21 cellular contexts compared by ENCODE assay signal in the genomic region with DNA sequence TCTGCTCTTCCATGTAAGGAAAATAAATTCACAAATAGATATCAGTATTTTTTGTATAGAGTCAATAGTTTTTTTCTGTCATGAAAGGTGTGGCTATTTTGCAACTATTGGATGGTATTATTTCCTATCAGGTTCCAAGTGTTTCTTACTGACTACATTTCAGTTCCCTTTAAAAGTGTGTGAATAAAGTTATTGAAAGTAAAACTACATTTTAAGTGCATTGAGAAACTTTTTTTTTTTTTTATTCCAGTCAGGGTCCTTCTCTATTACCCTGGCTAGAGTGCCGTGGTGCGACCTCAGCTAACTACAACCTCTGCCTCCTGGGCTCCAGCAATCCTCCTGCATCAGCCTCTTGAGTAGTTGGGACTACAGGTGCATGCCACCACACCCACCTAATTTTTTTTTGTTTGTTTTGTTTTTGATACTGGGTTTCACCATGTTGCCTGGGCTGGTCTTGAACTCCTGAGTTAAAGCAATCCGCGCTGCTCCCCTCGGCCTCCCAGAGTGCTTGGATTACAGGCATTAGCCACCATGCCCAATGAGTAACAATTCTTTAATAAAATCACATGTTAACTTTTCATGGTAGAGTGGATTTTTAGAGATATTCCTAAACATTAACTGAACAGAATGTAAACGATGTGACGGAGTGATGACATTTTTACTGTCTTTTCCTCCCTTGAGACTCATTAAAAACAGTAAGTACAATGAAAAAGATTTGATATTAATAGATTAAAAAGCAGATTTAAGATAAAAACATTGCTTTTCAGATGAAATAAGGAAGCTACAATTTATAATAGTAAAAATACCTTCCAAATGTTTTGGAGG.
DNase-seq lines count a peak whose midpoint lies in the region; FAIRE-seq and TF ChIP-seq lines count a peak whose summit lies in the region.
"Had no signal": no experiment of that assay in that cellular context is flagged by ENCODE, and none has a peak within 500 bp of the region (broad histone marks: within the 10 kb centered on the region; RNA-seq: fewer than 3 reads in every experiment).

No MANE protein-coding gene starts in this region.

- H3K23ac ChIP-seq in H1 (ENCODE audit: insufficient read length), result no peak overlapping the region

- H3K79me2 ChIP-seq in H1 (ENCODE audit: control insufficient read depth in 1 of 2, insufficient read depth in 2 of 2, low read length in 2 of 2), result no peaks in the 10 kb centered on the region

- no peak overlapping the region for H2BK15ac ChIP-seq in H1 (ENCODE audit: low read length)

- no peak for TF ChIP-seq EP300 in H1 (IDR thresholded peaks at IDR 0.05; ENCODE audit: borderline replicate concordance in 1 of 2, low read depth in 2 of 2, low read length in 2 of 2)

- no peak overlapping the region for H3K14ac ChIP-seq in H1 (ENCODE audit: insufficient read length)

- H3K56ac ChIP-seq in H1 (replicated peaks; ENCODE audit: insufficient read length, low read depth, low read length), result no peak overlapping the region

- TF ChIP-seq POLR2A in H1 (IDR thresholded peaks at IDR 0.05; ENCODE audit: control extremely low read depth in 1 of 2, low read depth in 2 of 2, low read length in 2 of 2), result peak in 1 of 2 experiments; percentile 43; a peak in 1 of 3 replicates

- no peak overlapping the region for H2BK5ac ChIP-seq in H1 (ENCODE audit: low read depth, low read length)

- peaks cover 0 to 1% (median 0%) of the 10 kb centered on the region in 4 experiments; a peak in 1 of 7 replicates for H3K4me1 ChIP-seq in H1 (replicated peaks in 1 of 4; ENCODE audit: control insufficient read depth in 3 of 4, insufficient read depth in 4 of 4, low read length in 3 of 4)
- H3K4me1 ChIP-seq: HAP-1, SJSA1 had no signal

- H2AFZ ChIP-seq in H1 (ENCODE audit: low read length), result no peak overlapping the region

- no peaks in the 10 kb centered on the region for H3K79me1 ChIP-seq in H1 (ENCODE audit: low read depth, low read length)

- H3K4me1 Mint-ChIP-seq in activated CD4-positive, alpha-beta T cell treated with anti-CD3 and anti-CD28 coated beads, Interleukin-2, amount 10 ng/mL, durations not matched to agents 7 days and 5 days, result peaks cover 21% of the 10 kb centered on the region
- H3K4me1 Mint-ChIP-seq in nephron, result peaks cover 18% of the 10 kb centered on the region

- H3K36me3 ChIP-seq in H1 (ENCODE audit: control insufficient read depth in 2 of 4, insufficient read depth in 4 of 4, low read length in 3 of 4), result peaks cover 0 to 17% (median 0%) of the 10 kb centered on the region in 4 experiments; a peak in 1 of 8 replicates
- H3K36me3 ChIP-seq: HAP-1, SJSA1 had no signal

- no peak overlapping the region for H3K18ac ChIP-seq in H1 (ENCODE audit: extremely low read depth, low read length)

- H4K20me1 ChIP-seq in H1 (replicated peaks in 1 of 2; ENCODE audit: control insufficient read depth in 1 of 2, insufficient read depth in 2 of 2, low read length in 2 of 2), result no peaks in the 10 kb centered on the region

- no peak overlapping the region for H3K4me3 Mint-ChIP-seq in activated CD4-positive, alpha-beta T cell treated with anti-CD3 and anti-CD28 coated beads, Interleukin-2, amount 10 ng/mL, durations not matched to agents 7 days and 5 days
- no peak overlapping the region for H3K4me3 Mint-ChIP-seq in nephron

- H4K5ac ChIP-seq in H1 (ENCODE audit: insufficient read length, low read depth, low read length), result no peak overlapping the region

- DNase-seq in activated CD4-positive, alpha-beta T cell treated with anti-CD3 and anti-CD28 coated beads, Interleukin-2, amount 10 ng/mL, durations not matched to agents 7 days and 5 days, result no peak
- no peak for DNase-seq in activated CD4-positive, alpha-beta T cell treated with anti-CD3 and anti-CD28 coated beads for 1 hour
- DNase-seq in GM18507 (ENCODE audit: extremely low spot score, insufficient read length, low read depth), result no peak
- DNase-seq in H1 (ENCODE audit: low read depth in 1 of 2, low spot score in 2 of 2), result no peak
- no peak for DNase-seq in NCI-H2107 (lab: John Stamatoyannopoulos, UW)
- no peak for DNase-seq in HCEC 1CT
- DNase-seq in central memory CD4-positive, alpha-beta T cell, result no peak
- DNase-seq: DMS53, GF-D8, NCI-H1105 treated with DMSO at 0.1 percent for 48 hours, NCI-H2081, NCI-H2171 treated with DMSO at 0.1 percent for 48 hours, NCI-H524 treated with DMSO at 0.1 percent for 48 hours, OCI-M1 had no signal

- no peak overlapping the region for H3K9ac ChIP-seq in H1 (replicated peaks in 1 of 4; ENCODE audit: extremely low read depth in 1 of 4, low read depth in 3 of 4, low read length in 3 of 4)

- no peak for TF ChIP-seq RAD21 in H1 (IDR thresholded peaks at IDR 0.05 in 1 of 2, conservative IDR thresholded peaks at IDR 0.05 in 1 of 2; ENCODE audit: low read depth in 2 of 2, low read length in 2 of 2)

- H3K27me3 Mint-ChIP-seq in activated CD4-positive, alpha-beta T cell treated with anti-CD3 and anti-CD28 coated beads, Interleukin-2, amount 10 ng/mL, durations not matched to agents 7 days and 5 days, result no peaks in the 10 kb centered on the region
- H3K27me3 Mint-ChIP-seq in nephron (ENCODE audit: low read depth), result no peaks in the 10 kb centered on the region

- no peaks in the 10 kb centered on the region for H3K27me3 ChIP-seq in H1 (replicated peaks in 1 of 4; ENCODE audit: control insufficient read depth in 3 of 4, extremely low read depth in 1 of 4, insufficient read depth in 3 of 4, low read length in 3 of 4)
- H3K27me3 ChIP-seq: SJSA1 had no signal

- POLR2A ChIA-PET in activated CD4-positive, alpha-beta T cell treated with anti-CD3 and anti-CD28 coated beads, Interleukin-2, amount 10 ng/mL, durations not matched to agents 7 days and 5 days (lab: Charles Lee), result no interaction called here
- POLR2A ChIA-PET in H1 (lab: Charles Lee; ENCODE audit: partially characterized antibody), result interaction anchor here (0.7 to 1.5 kb wide), 3 partner anchors 119 to 151 kb away, joined by 3 to 4 read pairs (median 4); partner anchors contain the start of gene CD2AP

- H4K91ac ChIP-seq in H1 (replicated peaks; ENCODE audit: insufficient read length, low read length), result no peak overlapping the region

- FAIRE-seq in GM18507 (lab: Jason Lieb, UNC) (peak; percentile 18), H1 (lab: Jason Lieb, UNC) (no peak)
- FAIRE-seq: D721Med, HTR-8/SVneo, RCC 7860 had no signal

- no peak overlapping the region for H2AK5ac ChIP-seq in H1 (ENCODE audit: low read depth, low read length)

- no peaks in the 10 kb centered on the region for H3K9me3 Mint-ChIP-seq in activated CD4-positive, alpha-beta T cell treated with anti-CD3 and anti-CD28 coated beads, Interleukin-2, amount 10 ng/mL, durations not matched to agents 7 days and 5 days
- no peaks in the 10 kb centered on the region for H3K9me3 Mint-ChIP-seq in nephron

- H3K4ac ChIP-seq in H1 (replicated peaks; ENCODE audit: insufficient read length, low read depth, low read length), result no peak overlapping the region

- H3K27ac Mint-ChIP-seq in activated CD4-positive, alpha-beta T cell treated with anti-CD3 and anti-CD28 coated beads, Interleukin-2, amount 10 ng/mL, durations not matched to agents 7 days and 5 days, result peak overlapping the region; percentile 13
- H3K27ac Mint-ChIP-seq in nephron, result peak overlapping the region; percentile 24 to 82 (median 49)

- no peak overlapping the region for H2BK120ac ChIP-seq in H1 (replicated peaks; ENCODE audit: low read depth, low read length)

- no peak overlapping the region for H4K8ac ChIP-seq in H1 (ENCODE audit: extremely low read depth, insufficient read depth, low read length)

- TF ChIP-seq CTCF in H1 (IDR thresholded peaks at IDR 0.05; ENCODE audit: control extremely low read depth in 1 of 3, insufficient read depth in 1 of 3, low read depth in 1 of 3, low read length in 3 of 3) (no peak), nephron (IDR thresholded peaks at IDR 0.05; ENCODE audit: unreplicated experiment in 3 of 3) (no peak)

- WGBS in H1 (ENCODE audit: extremely low coverage in 1 of 2, insufficient coverage in 1 of 2, insufficient read length in 1 of 2, insufficient replicate concordance in 2 of 2, low coverage in 1 of 2, low lambda C conversion rate in 2 of 2, missing lambda C conversion rate in 1 of 2), 2 experiments, result 94% methylated on average over 7 of the region's 7 CpGs; no CpG with 5 or more reads in 1 of the 2 experiments

- no peak overlapping the region for H3K4me2 ChIP-seq in H1 (ENCODE audit: insufficient read depth in 1 of 2, low read depth in 2 of 2, low read length in 2 of 2)

- H3K23me2 ChIP-seq in H1 (ENCODE audit: low read depth, low read length), result no peaks in the 10 kb centered on the region; the same call in 1 of the 2 replicates

- H3K9me3 ChIP-seq in H1 (ENCODE audit: insufficient read depth in 2 of 2, low read depth in 1 of 2, low read length in 1 of 2), result no peaks in the 10 kb centered on the region
- H3K9me3 ChIP-seq: HAP-1, SJSA1 had no signal

- H2BK20ac ChIP-seq in H1 (ENCODE audit: low read length), result no peak overlapping the region

- CTCF ChIA-PET in activated CD4-positive, alpha-beta T cell treated with anti-CD3 and anti-CD28 coated beads, Interleukin-2, amount 10 ng/mL, durations not matched to agents 7 days and 5 days (lab: Charles Lee), result interaction anchor here (0.6 to 0.9 kb wide), 2 partner anchors 33 to 152 kb away, joined by 3 to 5 read pairs; no protein-coding TSS in a partner anchor
- CTCF ChIA-PET in H1 (lab: Charles Lee; ENCODE audit: partially characterized antibody), result interaction anchor here (0.7 to 7.0 kb wide), 2 partner anchors 151 to 850 kb away, joined by 4 to 72 read pairs; no protein-coding TSS in a partner anchor

- H3K36me3 Mint-ChIP-seq in activated CD4-positive, alpha-beta T cell treated with anti-CD3 and anti-CD28 coated beads, Interleukin-2, amount 10 ng/mL, durations not matched to agents 7 days and 5 days (ENCODE audit: low read depth), result peaks cover 4% of the 10 kb centered on the region
- peaks cover 5% of the 10 kb centered on the region for H3K36me3 Mint-ChIP-seq in nephron (ENCODE audit: low read depth)

- H2BK12ac ChIP-seq in H1 (ENCODE audit: low read depth, low read length), result no peak overlapping the region

- H3K4me3 ChIP-seq in H1 (ENCODE audit: extremely low read depth in 1 of 4, insufficient read depth in 2 of 4, low read depth in 3 of 4, low read length in 4 of 4), result no peak overlapping the region
- H3K4me3 ChIP-seq: HAP-1, SJSA1 had no signal

- H3K27ac ChIP-seq in H1 (ENCODE audit: low read depth, low read length), result no peak overlapping the region
- H3K27ac ChIP-seq: C4-2B, SJSA1 had no signal

TF ChIP-seq in H1, 55 proteins besides CTCF, POLR2A, EP300 and RAD21:
- TF ChIP-seq POLR2AphosphoS5 (IDR thresholded peaks at IDR 0.05; ENCODE audit: low read depth, low read length) (peak; percentile 34; the same call in 1 of the 2 replicates), SIN3A (conservative IDR thresholded peaks at IDR 0.05 in 1 of 2, IDR thresholded peaks at IDR 0.05 in 1 of 2; ENCODE audit: low read depth in 1 of 2, low read length in 2 of 2) (no peak)
